8 cellular contexts compared by ENCODE assay signal in the genomic region with DNA sequence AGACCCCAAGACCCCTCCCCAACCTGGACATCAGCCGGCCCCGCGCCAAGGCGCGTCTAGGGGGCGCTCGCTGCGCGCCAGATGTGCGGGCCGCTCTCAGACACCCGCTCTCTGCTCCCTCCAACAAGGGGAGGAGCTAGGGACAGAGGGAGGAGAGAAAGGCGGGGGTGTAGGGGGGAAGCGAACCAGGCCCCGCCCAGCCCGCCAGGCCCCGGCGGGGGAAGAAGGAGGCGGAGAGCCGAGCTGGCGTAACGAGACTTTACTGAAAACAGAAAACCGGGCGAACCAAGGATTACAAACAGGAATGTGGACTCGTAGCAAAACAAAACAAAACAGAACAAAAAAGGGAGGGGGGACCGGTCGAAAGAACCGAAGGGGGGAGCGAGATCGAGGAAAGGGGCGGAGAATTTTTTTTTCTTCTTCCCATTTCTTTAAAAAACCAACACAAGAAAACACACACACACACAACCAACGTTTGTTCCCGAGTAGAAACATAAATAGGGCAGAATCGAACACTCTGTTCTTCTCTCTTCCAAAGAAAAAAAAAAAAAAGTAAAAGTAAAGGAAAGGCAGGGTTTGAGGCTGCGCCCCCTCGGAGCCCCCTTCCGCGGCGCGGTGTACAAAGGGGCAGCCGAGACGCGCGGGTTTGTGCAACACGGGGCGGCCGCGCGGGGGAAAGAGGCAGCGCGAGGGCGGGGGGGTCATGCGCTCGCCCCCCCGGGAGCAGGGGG. TPM values are rescaled to one million over a fixed set of nuclear protein-coding genes. Genes with fewer than 3 reads are reported as not detected.
DNase-seq lines count a peak whose midpoint lies in the region; ATAC-seq, FAIRE-seq and TF ChIP-seq lines count a peak whose summit lies in the region.

No MANE protein-coding gene starts in this region.

- TF ChIP-seq EP300 in HepG2 (IDR thresholded peaks at IDR 0.05; ENCODE audit: low read depth in 2 of 2, low read length in 2 of 2), result no peak; a peak in 1 of 4 replicates
- no peak for TF ChIP-seq EP300 in HepG2 (CRISPR knock-in tag; IDR thresholded peaks at IDR 0.05; ENCODE audit: borderline replicate concordance)

- no peaks in the 10 kb centered on the region for H3K9me3 ChIP-seq in HepG2 (ENCODE audit: low read length)

- peak; percentile 49 for FAIRE-seq in HepG2 (lab: Jason Lieb, UNC)

- H3K27ac ChIP-seq in HepG2 (ENCODE audit: extremely low read length, insufficient read depth, low read length), result peak overlapping the region; percentile 94

- TF ChIP-seq RAD21 in HepG2 (CRISPR knock-in tag; IDR thresholded peaks at IDR 0.05), result peak; percentile 94

- ATAC-seq in HG03439 (IDR thresholded peaks at IDR 0.05; ENCODE audit: unreplicated experiment) (peak; percentile 19), HepG2 (peak; percentile 48), GM19395 (IDR thresholded peaks at IDR 0.05; ENCODE audit: unreplicated experiment) (no peak)

- in situ Hi-C loops in G401 (cut with HindIII; ENCODE audit: low sequenced_read_pairs) (no loop called here), HepG2 (cut with HindIII; ENCODE audit: extremely low pct_ligation_motif_present, low pct_unique_long_range_greater_than_20kb) (loop anchor here (5.0 to 10.0 kb wide), 2 partner anchors 43 to 135 kb away; a partner anchor contains a TSS)

- peak; percentile 96 for TF ChIP-seq CTCF in HepG2 (CRISPR knock-in tag; IDR thresholded peaks at IDR 0.05)

- H3K4me3 ChIP-seq in HepG2 (replicated peaks in 1 of 3; ENCODE audit: insufficient read depth in 1 of 3, low read depth in 2 of 3, low read length in 3 of 3), result peak overlapping the region; percentile 74 to 100 (median 84)

- intact Hi-C loops in HepG2 (cut with micrococcal nuclease; ENCODE audit: unreplicated experiment), result loop anchor here (1.0 to 10.0 kb wide), 3 partner anchors 44 to 245 kb away; a partner anchor contains a TSS

- H3K27me3 ChIP-seq in HepG2 (ENCODE audit: control insufficient read depth in 1 of 2, insufficient read depth in 2 of 2, low read length in 2 of 2), result no peaks in the 10 kb centered on the region; a peak in 1 of 5 replicates

- H2AFZ ChIP-seq in HepG2 (ENCODE audit: low read length), result no peak overlapping the region

- peak; percentile 22 to 54 for TF ChIP-seq POLR2A in HepG2 (IDR thresholded peaks at IDR 0.05; ENCODE audit: insufficient read depth in 1 of 2, low read depth in 2 of 2, low read length in 2 of 2)

- DNase-seq in G401 (ENCODE audit: low spot score), result peak; percentile 90
- peak; percentile 99 for DNase-seq in NCI-H69 (lab: John Stamatoyannopoulos, UW)
- DNase-seq in activated CD4-positive, alpha-beta T cell treated with anti-CD3 and anti-CD28 coated beads, Interleukin-2, amount 50 U/mL, for 1 hour, result peak; percentile 86
- peak; percentile 95 for DNase-seq in dermis blood vessel endothelial cell
- DNase-seq in HepG2 (ENCODE audit: low spot score), result peak; percentile 93
- peak; percentile 89 to 92 for DNase-seq in stimulated activated CD4-positive, alpha-beta T cell treated with anti-CD3 and anti-CD28 coated beads, Interleukin-2, amount 100 ng/mL, for 24 hours

- WGBS in HepG2 (ENCODE audit: low lambda C conversion rate), result 1% methylated on average over 44 of the region's 55 CpGs

- H3K36me3 ChIP-seq in HepG2 (replicated peaks in 1 of 2; ENCODE audit: control insufficient read depth in 1 of 2, insufficient read depth in 2 of 2, low read length in 2 of 2), result peaks cover 2 to 10% of the 10 kb centered on the region in 2 experiments; a peak in 4 of 5 replicates

- CTCF ChIA-PET in HepG2 (lab: Yijun Ruan, JAX; ENCODE audit: low intra/inter-chr PET ratio, low total read pairs), result interaction anchor here (0.7 to 3.6 kb wide), 5 partner anchors 25 to 131 kb away, joined by 3 to 50 read pairs (median 3); a partner anchor contains a TSS

- H4K20me1 ChIP-seq in HepG2 (ENCODE audit: insufficient read depth, low read length), result peaks cover 34% of the 10 kb centered on the region

- BruUV-seq in HepG2 (replicated peaks; lab: Mats Ljungman, UMichigan), result TSS peak; percentile 63

- peak overlapping the region; percentile 100 for H3K9ac ChIP-seq in HepG2 (ENCODE audit: insufficient read depth, low read depth, low read length)

- H3K4me1 ChIP-seq in HepG2 (ENCODE audit: insufficient read depth, low read length), result peaks cover 65% of the 10 kb centered on the region

- POLR2A ChIA-PET in HepG2 (lab: Yijun Ruan, JAX), result interaction anchor here (0.7 to 7.1 kb wide), 23 partner anchors 12 to 140 kb away, joined by 3 to 278 read pairs (median 7); a partner anchor contains a TSS

- peak overlapping the region; percentile 91 for H3K4me2 ChIP-seq in HepG2 (ENCODE audit: low read depth, low read length)

- peaks cover 26% of the 10 kb centered on the region for H3K79me2 ChIP-seq in HepG2 (ENCODE audit: insufficient read depth, low read length)

RNA-seq across cellular contexts. Expression of a gene that starts 1.7 kb away (rescaled TPM):
- total RNA-seq in G401 (2014; rRNA removed; shearing (Covaris generic)), result 263 and 286 TPM in 2 replicates
- total RNA-seq in dermis blood vessel endothelial cell (122 and 173 TPM in 2 replicates), HepG2 (2016; rRNA removed; fragmentation: Illumina TruSeq; extraction: Trizol) (31.8 and 41.2 TPM in 2 replicates)
- total RNA-seq in HepG2 (2016; cell fraction: cytosol; rRNA removed; fragmentation: Illumina TruSeq; extraction: Trizol; ENCODE audit: low read depth), result 36.4 and 41.0 TPM in 2 replicates
- total RNA-seq in HepG2 (2016; cell fraction: insoluble cytoplasmic fraction; rRNA removed; fragmentation: Illumina TruSeq; extraction: Trizol), result 30.0 and 40.6 TPM in 2 replicates
- 68.5 and 98.0 TPM in 2 replicates for total RNA-seq in HepG2 (2016; cell fraction: membrane; rRNA removed; fragmentation: Illumina TruSeq; extraction: Trizol)
- 23.4 and 45.2 TPM in 2 replicates for total RNA-seq in HepG2 (2016; cell fraction: nucleus; rRNA removed; fragmentation: Illumina TruSeq; extraction: Trizol)
- 59.8 and 124 TPM in 2 replicates for polyA plus RNA-seq in HepG2 (2011; rRNA removed)
- 93.9 and 178 TPM in 2 replicates for polyA plus RNA-seq in HepG2 (2011; cell fraction: cytosol; rRNA removed)
- polyA plus RNA-seq in HepG2 (2011; cell fraction: nucleus; rRNA removed), result 129 and 136 TPM in 2 replicates
- 44.0 and 66.6 TPM in 2 replicates for polyA plus RNA-seq in HepG2 (2012)
- 85.1 and 91.8 TPM in 2 replicates for polyA plus RNA-seq in HepG2 (2016; cell fraction: cytosol; fragmentation: Illumina TruSeq; extraction: Trizol; ENCODE audit: low read depth)
- polyA plus RNA-seq in HepG2 (2016; cell fraction: insoluble cytoplasmic fraction; fragmentation: Illumina TruSeq; extraction: Trizol; ENCODE audit: low read depth), result 74.4 and 76.0 TPM in 2 replicates
- polyA plus RNA-seq in HepG2 (2016; cell fraction: membrane; fragmentation: Illumina TruSeq; extraction: Trizol; ENCODE audit: low read depth), result 131 and 149 TPM in 2 replicates
- polyA plus RNA-seq in HepG2 (2016; cell fraction: nucleus; fragmentation: Illumina TruSeq; extraction: Trizol; ENCODE audit: insufficient read depth, low read depth), result 77.1 and 84.7 TPM in 2 replicates
- polyA minus RNA-seq in HepG2 (2011; rRNA and poly(A)+ RNA removed; ENCODE audit: low replicate concordance), result 49.7 and 194 TPM in 2 replicates
- polyA minus RNA-seq in HepG2 (2011; cell fraction: cytosol; rRNA and poly(A)+ RNA removed), result 164 and 168 TPM in 2 replicates
- 60.5 and 91.9 TPM in 2 replicates for polyA minus RNA-seq in HepG2 (2011; cell fraction: nucleus; rRNA and poly(A)+ RNA removed)

RNA-seq across cellular contexts. Expression of a gene that starts 5.4 kb away (rescaled TPM):
- total RNA-seq in G401 (2014; rRNA removed; shearing (Covaris generic)), result 0.37 and 0.47 TPM in 2 replicates
- under 0.01 and 0.17 TPM in 2 replicates for total RNA-seq in dermis blood vessel endothelial cell
- 0.04 and 0.07 TPM in 2 replicates for total RNA-seq in HepG2 (2016; rRNA removed; fragmentation: Illumina TruSeq; extraction: Trizol)
- not detected in 2 replicates for total RNA-seq in HepG2 (2016; cell fraction: cytosol; rRNA removed; fragmentation: Illumina TruSeq; extraction: Trizol; ENCODE audit: low read depth)
- 0.04 TPM in 1 of 2 replicates, not detected in the other for total RNA-seq in HepG2 (2016; cell fraction: insoluble cytoplasmic fraction; rRNA removed; fragmentation: Illumina TruSeq; extraction: Trizol)
- not detected in 2 replicates for total RNA-seq in HepG2 (2016; cell fraction: membrane; rRNA removed; fragmentation: Illumina TruSeq; extraction: Trizol)
- 0.13 TPM in 1 of 2 replicates, not detected in the other for total RNA-seq in HepG2 (2016; cell fraction: nucleus; rRNA removed; fragmentation: Illumina TruSeq; extraction: Trizol)
- polyA plus RNA-seq in HepG2 (2011; rRNA removed), result 0.14 and 0.18 TPM in 2 replicates
- 0.03 and 0.04 TPM in 2 replicates for polyA plus RNA-seq in HepG2 (2011; cell fraction: cytosol; rRNA removed)
- polyA plus RNA-seq in HepG2 (2011; cell fraction: nucleus; rRNA removed), result 1.3 and 1.5 TPM in 2 replicates
- polyA plus RNA-seq in HepG2 (2012), result 0.13 TPM in 2 replicates
- not detected in 2 replicates for polyA plus RNA-seq in HepG2 (2016; cell fraction: cytosol; fragmentation: Illumina TruSeq; extraction: Trizol; ENCODE audit: low read depth)
- not detected in 2 replicates for polyA plus RNA-seq in HepG2 (2016; cell fraction: insoluble cytoplasmic fraction; fragmentation: Illumina TruSeq; extraction: Trizol; ENCODE audit: low read depth)
- polyA plus RNA-seq in HepG2 (2016; cell fraction: membrane; fragmentation: Illumina TruSeq; extraction: Trizol; ENCODE audit: low read depth), result not detected in 2 replicates
- polyA plus RNA-seq in HepG2 (2016; cell fraction: nucleus; fragmentation: Illumina TruSeq; extraction: Trizol; ENCODE audit: insufficient read depth, low read depth), result 0.25 and 0.49 TPM in 2 replicates
- polyA minus RNA-seq in HepG2 (2011; rRNA and poly(A)+ RNA removed; ENCODE audit: low replicate concordance), result 0.26 and 0.91 TPM in 2 replicates
- 0.53 TPM in 1 of 2 replicates, not detected in the other for polyA minus RNA-seq in HepG2 (2011; cell fraction: cytosol; rRNA and poly(A)+ RNA removed)
- 0.52 and 0.62 TPM in 2 replicates for polyA minus RNA-seq in HepG2 (2011; cell fraction: nucleus; rRNA and poly(A)+ RNA removed)

RNA-seq across cellular contexts. Expression of a gene that starts 43.2 kb away (rescaled TPM):
- 539 and 749 TPM in 2 replicates for total RNA-seq in G401 (2014; rRNA removed; shearing (Covaris generic))
- total RNA-seq in dermis blood vessel endothelial cell (88.5 and 185 TPM in 2 replicates), HepG2 (2016; rRNA removed; fragmentation: Illumina TruSeq; extraction: Trizol) (166 and 188 TPM in 2 replicates)
- total RNA-seq in HepG2 (2016; cell fraction: cytosol; rRNA removed; fragmentation: Illumina TruSeq; extraction: Trizol; ENCODE audit: low read depth), result 129 and 159 TPM in 2 replicates
- 185 and 208 TPM in 2 replicates for total RNA-seq in HepG2 (2016; cell fraction: insoluble cytoplasmic fraction; rRNA removed; fragmentation: Illumina TruSeq; extraction: Trizol)
- total RNA-seq in HepG2 (2016; cell fraction: membrane; rRNA removed; fragmentation: Illumina TruSeq; extraction: Trizol), result 248 and 299 TPM in 2 replicates
- 62.8 and 69.8 TPM in 2 replicates for total RNA-seq in HepG2 (2016; cell fraction: nucleus; rRNA removed; fragmentation: Illumina TruSeq; extraction: Trizol)
- polyA plus RNA-seq in HepG2 (2011; rRNA removed), result 65.8 and 66.8 TPM in 2 replicates
- 97.1 and 133 TPM in 2 replicates for polyA plus RNA-seq in HepG2 (2011; cell fraction: cytosol; rRNA removed)
- 51.8 and 54.0 TPM in 2 replicates for polyA plus RNA-seq in HepG2 (2011; cell fraction: nucleus; rRNA removed)
- polyA plus RNA-seq in HepG2 (2012), result 62.7 and 78.9 TPM in 2 replicates
- 166 and 238 TPM in 2 replicates for polyA plus RNA-seq in HepG2 (2016; cell fraction: cytosol; fragmentation: Illumina TruSeq; extraction: Trizol; ENCODE audit: low read depth)
- 205 and 220 TPM in 2 replicates for polyA plus RNA-seq in HepG2 (2016; cell fraction: insoluble cytoplasmic fraction; fragmentation: Illumina TruSeq; extraction: Trizol; ENCODE audit: low read depth)
- polyA plus RNA-seq in HepG2 (2016; cell fraction: membrane; fragmentation: Illumina TruSeq; extraction: Trizol; ENCODE audit: low read depth), result 217 and 267 TPM in 2 replicates
- polyA plus RNA-seq in HepG2 (2016; cell fraction: nucleus; fragmentation: Illumina TruSeq; extraction: Trizol; ENCODE audit: insufficient read depth, low read depth), result 105 and 120 TPM in 2 replicates
- 40.8 and 88.8 TPM in 2 replicates for polyA minus RNA-seq in HepG2 (2011; rRNA and poly(A)+ RNA removed; ENCODE audit: low replicate concordance)
- 24.9 and 32.6 TPM in 2 replicates for polyA minus RNA-seq in HepG2 (2011; cell fraction: cytosol; rRNA and poly(A)+ RNA removed)
- 13.4 and 14.2 TPM in 2 replicates for polyA minus RNA-seq in HepG2 (2011; cell fraction: nucleus; rRNA and poly(A)+ RNA removed)

RNA-seq across cellular contexts. Expression of a gene that starts 53.4 kb away (rescaled TPM):
- 11.1 and 17.0 TPM in 2 replicates for total RNA-seq in G401 (2014; rRNA removed; shearing (Covaris generic))
- 0.28 and 0.51 TPM in 2 replicates for total RNA-seq in dermis blood vessel endothelial cell
- total RNA-seq in HepG2 (2016; rRNA removed; fragmentation: Illumina TruSeq; extraction: Trizol), result 0.90 and 1.4 TPM in 2 replicates
- 0.30 and 0.44 TPM in 2 replicates for total RNA-seq in HepG2 (2016; cell fraction: cytosol; rRNA removed; fragmentation: Illumina TruSeq; extraction: Trizol; ENCODE audit: low read depth)
- total RNA-seq in HepG2 (2016; cell fraction: insoluble cytoplasmic fraction; rRNA removed; fragmentation: Illumina TruSeq; extraction: Trizol), result 0.49 and 1.5 TPM in 2 replicates
- 0.07 and 0.37 TPM in 2 replicates for total RNA-seq in HepG2 (2016; cell fraction: membrane; rRNA removed; fragmentation: Illumina TruSeq; extraction: Trizol)
- 1.7 and 2.4 TPM in 2 replicates for total RNA-seq in HepG2 (2016; cell fraction: nucleus; rRNA removed; fragmentation: Illumina TruSeq; extraction: Trizol)
- 14.0 and 17.9 TPM in 2 replicates for polyA plus RNA-seq in HepG2 (2011; rRNA removed)
- polyA plus RNA-seq in HepG2 (2011; cell fraction: cytosol; rRNA removed), result 3.4 and 4.6 TPM in 2 replicates
- 128 and 158 TPM in 2 replicates for polyA plus RNA-seq in HepG2 (2011; cell fraction: nucleus; rRNA removed)
- polyA plus RNA-seq in HepG2 (2012), result 2.2 and 3.2 TPM in 2 replicates
- not detected in 2 replicates for polyA plus RNA-seq in HepG2 (2016; cell fraction: cytosol; fragmentation: Illumina TruSeq; extraction: Trizol; ENCODE audit: low read depth)
- polyA plus RNA-seq in HepG2 (2016; cell fraction: insoluble cytoplasmic fraction; fragmentation: Illumina TruSeq; extraction: Trizol; ENCODE audit: low read depth), result 0.33 and 0.37 TPM in 2 replicates
- not detected in 2 replicates for polyA plus RNA-seq in HepG2 (2016; cell fraction: membrane; fragmentation: Illumina TruSeq; extraction: Trizol; ENCODE audit: low read depth)
- polyA plus RNA-seq in HepG2 (2016; cell fraction: nucleus; fragmentation: Illumina TruSeq; extraction: Trizol; ENCODE audit: insufficient read depth, low read depth), result 10.9 and 11.5 TPM in 2 replicates
- 0.56 and 12.3 TPM in 2 replicates for polyA minus RNA-seq in HepG2 (2011; rRNA and poly(A)+ RNA removed; ENCODE audit: low replicate concordance)
- polyA minus RNA-seq in HepG2 (2011; cell fraction: cytosol; rRNA and poly(A)+ RNA removed), result 1.5 and 3.1 TPM in 2 replicates
- 30.4 and 31.1 TPM in 2 replicates for polyA minus RNA-seq in HepG2 (2011; cell fraction: nucleus; rRNA and poly(A)+ RNA removed)
